In the genomic region with DNA sequence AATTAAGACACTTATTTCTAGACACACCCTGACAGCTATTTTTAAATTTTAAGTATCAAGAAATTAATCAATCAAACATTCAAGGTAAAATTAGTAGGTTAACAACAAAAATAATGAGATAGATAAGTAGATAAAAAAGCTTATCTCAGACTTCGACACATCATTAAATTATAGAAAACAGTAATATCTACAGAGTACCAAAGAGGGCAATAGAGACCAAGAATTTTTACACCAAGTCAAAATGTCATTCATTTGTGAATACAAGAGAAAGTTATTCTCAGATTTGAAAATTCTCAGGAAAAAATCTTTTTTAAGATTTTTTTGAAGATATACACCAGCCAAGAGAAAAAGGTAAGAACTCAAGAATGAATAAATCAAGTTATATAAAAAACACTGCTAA, we compare ENCODE assay signal across 14 cellular contexts.
DNase-seq lines count a peak whose midpoint lies in the region; FAIRE-seq and TF ChIP-seq lines count a peak whose summit lies in the region.
"Had no signal": no experiment of that assay in that cellular context is flagged by ENCODE, and none has a peak within 500 bp of the region (broad histone marks: within the 10 kb centered on the region; RNA-seq: fewer than 3 reads in every experiment).

No MANE protein-coding gene starts in this region.

- no peaks in the 10 kb centered on the region for H3K27me3 Mint-ChIP-seq in chondrocyte (ENCODE audit: low read depth)
- H3K27me3 Mint-ChIP-seq in activated CD4-positive, alpha-beta memory T cell treated with anti-CD3 and anti-CD28 coated beads, Interleukin-2, amount 10 ng/mL, durations not matched to agents 7 days and 5 days = no peaks in the 10 kb centered on the region
- H3K27me3 Mint-ChIP-seq: CD4-positive, alpha-beta memory T cell had no signal

- H3K36me3 Mint-ChIP-seq in chondrocyte (ENCODE audit: low read depth) = no peaks in the 10 kb centered on the region
- H3K36me3 Mint-ChIP-seq in activated CD4-positive, alpha-beta memory T cell treated with anti-CD3 and anti-CD28 coated beads, Interleukin-2, amount 10 ng/mL, durations not matched to agents 7 days and 5 days (ENCODE audit: low read depth) = no peaks in the 10 kb centered on the region
- H3K36me3 Mint-ChIP-seq: CD4-positive, alpha-beta memory T cell had no signal

- intact Hi-C loops in PC-9 (cut with micrococcal nuclease; ENCODE audit: unreplicated experiment) = loop anchor here (10.0 kb wide), 1 partner anchor 355 kb away; no protein-coding TSS in a partner anchor

- FAIRE-seq in GM12892 (lab: Jason Lieb, UNC) (no peak), D721Med (lab: Jason Lieb, UNC) (no peak)
- FAIRE-seq: K562 had no signal

- CTCF ChIA-PET in PC-9 (lab: Charles Lee) = interaction anchor here (0.6 kb wide), 1 partner anchor 125 kb away, joined by 3 read pairs; no protein-coding TSS in a partner anchor
- CTCF ChIA-PET in activated CD4-positive, alpha-beta memory T cell treated with anti-CD3 and anti-CD28 coated beads, Interleukin-2, amount 10 ng/mL, durations not matched to agents 7 days and 5 days (lab: Charles Lee) = no interaction called here

- peaks cover 3% of the 10 kb centered on the region for H3K4me1 Mint-ChIP-seq in chondrocyte (ENCODE audit: low read depth)
- H3K4me1 Mint-ChIP-seq in activated CD4-positive, alpha-beta memory T cell treated with anti-CD3 and anti-CD28 coated beads, Interleukin-2, amount 10 ng/mL, durations not matched to agents 7 days and 5 days = no peaks in the 10 kb centered on the region
- H3K4me1 Mint-ChIP-seq: CD4-positive, alpha-beta memory T cell had no signal

- H3K36me3 ChIP-seq in PC-9 (ENCODE audit: low read depth) (no peaks in the 10 kb centered on the region), neural cell (ENCODE audit: insufficient read depth, low read length) (no peaks in the 10 kb centered on the region)
- H3K36me3 ChIP-seq: BE2C had no signal

- H3K9ac ChIP-seq in neural cell (ENCODE audit: low read length) = no peak overlapping the region

- H3K9me3 Mint-ChIP-seq in chondrocyte (ENCODE audit: low read depth) = no peaks in the 10 kb centered on the region
- peaks cover 3% of the 10 kb centered on the region for H3K9me3 Mint-ChIP-seq in activated CD4-positive, alpha-beta memory T cell treated with anti-CD3 and anti-CD28 coated beads, Interleukin-2, amount 10 ng/mL, durations not matched to agents 7 days and 5 days

- H3K4me1 ChIP-seq in PC-9 (replicated peaks; ENCODE audit: insufficient read depth) = no peaks in the 10 kb centered on the region
- H3K4me1 ChIP-seq: BE2C had no signal

- peak; percentile 14 for TF ChIP-seq RAD21 in neural cell (conservative IDR thresholded peaks at IDR 0.05)

- no peaks in the 10 kb centered on the region for H3K79me2 ChIP-seq in PC-9 (ENCODE audit: low read depth)
- no peaks in the 10 kb centered on the region for H3K79me2 ChIP-seq in neural cell (replicated peaks; ENCODE audit: insufficient read depth, low read length)

- H3K9me3 ChIP-seq in PC-9 (ENCODE audit: insufficient read depth, low read depth) (no peaks in the 10 kb centered on the region; the same call in 1 of the 2 replicates), neural cell (ENCODE audit: low read length) (no peaks in the 10 kb centered on the region)
- H3K9me3 ChIP-seq: BE2C had no signal

- no TSS peak for BruUV-seq in PC-9 (replicated peaks; lab: Mats Ljungman, UMichigan)

- TF ChIP-seq CTCF in C4-2B (conservative IDR thresholded peaks at IDR 0.05) = peak; percentile 19; the same call in 1 of the 2 replicates
- TF ChIP-seq CTCF in PC-9 (conservative IDR thresholded peaks at IDR 0.05) = 0 out of 2 replicates have a peak, but pooled peaks have one; percentile 28
- peak; percentile 68 for TF ChIP-seq CTCF in chondrocyte (IDR thresholded peaks at IDR 0.05)
- no peak for TF ChIP-seq CTCF in neural cell (IDR thresholded peaks at IDR 0.05; ENCODE audit: poor library complexity, severe bottlenecking)
- TF ChIP-seq CTCF in D721Med (IDR thresholded peaks at IDR 0.05; ENCODE audit: insufficient read depth, missing control alignments) = no peak

- H4K20me1 ChIP-seq in PC-9 (ENCODE audit: insufficient read depth) (no peaks in the 10 kb centered on the region), neural cell (ENCODE audit: insufficient read depth) (no peaks in the 10 kb centered on the region)

- no peak overlapping the region for H3K4me3 Mint-ChIP-seq in chondrocyte (ENCODE audit: unreplicated experiment)
- no peak overlapping the region for H3K4me3 Mint-ChIP-seq in activated CD4-positive, alpha-beta memory T cell treated with anti-CD3 and anti-CD28 coated beads, Interleukin-2, amount 10 ng/mL, durations not matched to agents 7 days and 5 days
- H3K4me3 Mint-ChIP-seq: CD4-positive, alpha-beta memory T cell had no signal

- no peak overlapping the region for H3K4me2 ChIP-seq in PC-9
- no peak overlapping the region for H3K4me2 ChIP-seq in neural cell (ENCODE audit: low read length)

- DNase-seq in PC-9 (no peak), chondrocyte (ENCODE audit: low spot score) (no peak), GM12892 (ENCODE audit: insufficient read length) (no peak), D721Med (ENCODE audit: insufficient read length, low spot score) (no peak)
- DNase-seq in activated effector memory CD4-positive, alpha-beta T cell treated with Interleukin-2 at 50 U/mL for 16 hours = no peak
- DNase-seq in activated CD4-positive, alpha-beta memory T cell treated with anti-CD3 and anti-CD28 coated beads, Interleukin-2, amount 10 ng/mL, durations not matched to agents 7 days and 5 days = no peak
- DNase-seq: BE2C; CD4-positive, alpha-beta memory T cell; DMS53; NCI-H1105 treated with DMSO at 0.1 percent for 48 hours; NCI-H1694 treated with DMSO at 0.1 percent for 48 hours had no signal

- POLR2A ChIA-PET in PC-9 (lab: Charles Lee; ENCODE audit: unreplicated experiment) = interaction anchor here (0.7 kb wide), 1 partner anchor 193 kb away, joined by 4 read pairs; no protein-coding TSS in a partner anchor
- POLR2A ChIA-PET in activated CD4-positive, alpha-beta memory T cell treated with anti-CD3 and anti-CD28 coated beads, Interleukin-2, amount 10 ng/mL, durations not matched to agents 7 days and 5 days (lab: Charles Lee) = no interaction called here

- H3K27me3 ChIP-seq in PC-9 (ENCODE audit: insufficient read depth, low read depth) (no peaks in the 10 kb centered on the region), neural cell (ENCODE audit: insufficient read depth, low read depth, low read length) (no peaks in the 10 kb centered on the region)
- H3K27me3 ChIP-seq: BE2C had no signal

- H2AFZ ChIP-seq in PC-9 (no peak overlapping the region), neural cell (ENCODE audit: low read depth, low read length) (no peak overlapping the region)

- H3K4me3 ChIP-seq in PC-9 = no peak overlapping the region
- no peak overlapping the region for H3K4me3 ChIP-seq in neural cell (ENCODE audit: low read length)
- H3K4me3 ChIP-seq: K562 had no signal

- no peaks in the 10 kb centered on the region for H3K9me2 ChIP-seq in PC-9 (ENCODE audit: insufficient read depth)
- H3K9me2 ChIP-seq in neural cell (ENCODE audit: insufficient read depth, low read length) = no peaks in the 10 kb centered on the region

- no peak overlapping the region for H3K27ac Mint-ChIP-seq in chondrocyte (ENCODE audit: unreplicated experiment)
- H3K27ac Mint-ChIP-seq in activated CD4-positive, alpha-beta memory T cell treated with anti-CD3 and anti-CD28 coated beads, Interleukin-2, amount 10 ng/mL, durations not matched to agents 7 days and 5 days = no peak overlapping the region
- H3K27ac Mint-ChIP-seq: CD4-positive, alpha-beta memory T cell had no signal

- TF ChIP-seq POLR2A in GM12892 (IDR thresholded peaks at IDR 0.05; ENCODE audit: low read depth, low read length) = no peak

- H3K27ac ChIP-seq in C4-2B (no peak overlapping the region), PC-9 (no peak overlapping the region), neural cell (ENCODE audit: low read length) (no peak overlapping the region)

- no peaks in the 10 kb centered on the region for H3F3A ChIP-seq in PC-9 (ENCODE audit: insufficient read depth, low read depth)
- no peaks in the 10 kb centered on the region for H3F3A ChIP-seq in neural cell (ENCODE audit: insufficient read depth, low read length, poor library complexity, severe bottlenecking)

- no peak for TF ChIP-seq EP300 in neural cell (conservative IDR thresholded peaks at IDR 0.05; ENCODE audit: poor library complexity, severe bottlenecking)

TF ChIP-seq in neural cell, 6 proteins besides CTCF, POLR2A, EP300 and RAD21:
- TF ChIP-seq MXI1 (conservative IDR thresholded peaks at IDR 0.05; ENCODE audit: poor library complexity, severe bottlenecking) (no peak), POLR2AphosphoS5 (IDR thresholded peaks at IDR 0.05) (no peak)
TF ChIP-seq in neural cell: peak in this region for 0.

Comparison
In these comparisons a context has a peak if more than half of its experiments do, and no peak if none do; other contexts are left out.
1. CTCF ChIP-seq: peak in C4-2B (single experiment), PC-9 (single experiment) and chondrocyte (single experiment); none in neural cell (single experiment) and D721Med (single experiment).